ENCODE assay signal across 30 cellular contexts in genomic region chr16:10990378-10990777, GRCh38. TPM values are rescaled to one million over a fixed set of nuclear protein-coding genes. Genes with fewer than 3 reads are reported as not detected.
DNase-seq lines count a peak whose midpoint lies in the region; ATAC-seq and TF ChIP-seq lines count a peak whose summit lies in the region.
"Had no signal": no experiment of that assay in that cellular context is flagged by ENCODE, and none has a peak within 500 bp of the region (broad histone marks: within the 10 kb centered on the region; RNA-seq: fewer than 3 reads in every experiment).

No MANE protein-coding gene starts in this region.

- in situ Hi-C loops in Panc1 (cut with HindIII; ENCODE audit: low pct_unique_long_range_greater_than_20kb, low sequenced_read_pairs), result no loop called here

- H3K36me3 ChIP-seq in Panc1 (ENCODE audit: control insufficient read depth, insufficient read depth, low read length), result no peaks in the 10 kb centered on the region
- H3K36me3 ChIP-seq in neural progenitor cell, result no peaks in the 10 kb centered on the region
- H3K36me3 ChIP-seq: colonic mucosa had no signal

- H2AFZ ChIP-seq in neural progenitor cell (replicated peaks), result no peak overlapping the region
- H2AFZ ChIP-seq: GM23338, parathyroid adenoma had no signal

- H3K27me3 Mint-ChIP-seq in activated CD4-positive, alpha-beta T cell treated with anti-CD3 and anti-CD28 coated beads, Interleukin-2, amount 10 ng/mL, durations not matched to agents 7 days and 5 days, result no peaks in the 10 kb centered on the region
- no peaks in the 10 kb centered on the region for H3K27me3 Mint-ChIP-seq in Calu3 (ENCODE audit: unreplicated experiment)
- peaks cover 4% of the 10 kb centered on the region for H3K27me3 Mint-ChIP-seq in neural progenitor cell (ENCODE audit: insufficient read depth, low read depth)
- H3K27me3 Mint-ChIP-seq: activated B cell treated with CpG ODN at 0.5 μM for 24 hours, naive B cell had no signal

- no peaks in the 10 kb centered on the region for H3K79me2 ChIP-seq in neural progenitor cell (ENCODE audit: low read depth)
- H3K79me2 ChIP-seq: parathyroid adenoma had no signal

- H4K20me1 ChIP-seq in neural progenitor cell (ENCODE audit: low read depth), result peaks cover 3% of the 10 kb centered on the region

- no peak overlapping the region for H3K9ac ChIP-seq in neural progenitor cell
- H3K9ac ChIP-seq: KMS-11, parathyroid adenoma had no signal

- H3K4me2 ChIP-seq in neural progenitor cell, result no peak overlapping the region
- H3K4me2 ChIP-seq: GM23338, KMS-11 had no signal

- POLR2A ChIA-PET in activated CD4-positive, alpha-beta T cell treated with anti-CD3 and anti-CD28 coated beads, Interleukin-2, amount 10 ng/mL, durations not matched to agents 7 days and 5 days (lab: Charles Lee), result no interaction called here
- POLR2A ChIA-PET in Panc1 (lab: Charles Lee), result interaction anchor here (0.6 kb wide), 1 partner anchor 88 kb away, joined by 3 read pairs; no protein-coding TSS in a partner anchor

- H3K27ac ChIP-seq in Panc1 (ENCODE audit: low read length) (0 out of 2 replicates have a peak overlapping the region, but pooled peaks have one; percentile 10), foreskin keratinocyte (peak overlapping the region; percentile 96), neural progenitor cell (no peak overlapping the region)
- H3K27ac ChIP-seq: colonic mucosa, esophagus squamous epithelium, gastroesophageal sphincter, KMS-11, parathyroid adenoma, stomach, tibial artery had no signal

- peaks cover 14% of the 10 kb centered on the region for H3K4me1 ChIP-seq in Panc1 (ENCODE audit: control insufficient read depth, insufficient read depth, low read length)
- peaks cover 17% of the 10 kb centered on the region for H3K4me1 ChIP-seq in foreskin keratinocyte
- no peaks in the 10 kb centered on the region for H3K4me1 ChIP-seq in neural progenitor cell
- H3K4me1 ChIP-seq: colonic mucosa, parathyroid adenoma had no signal

- peaks cover 92% of the 10 kb centered on the region for H3K4me1 Mint-ChIP-seq in activated CD4-positive, alpha-beta T cell treated with anti-CD3 and anti-CD28 coated beads, Interleukin-2, amount 10 ng/mL, durations not matched to agents 7 days and 5 days
- H3K4me1 Mint-ChIP-seq in Calu3 (ENCODE audit: low read depth, unreplicated experiment), result peaks cover 59% of the 10 kb centered on the region
- H3K4me1 Mint-ChIP-seq in neural progenitor cell, result peaks cover 27% of the 10 kb centered on the region

- CTCF ChIA-PET in activated CD4-positive, alpha-beta T cell treated with anti-CD3 and anti-CD28 coated beads, Interleukin-2, amount 10 ng/mL, durations not matched to agents 7 days and 5 days (lab: Charles Lee), result interaction anchor here (0.7 to 1.2 kb wide), 4 partner anchors 15 to 268 kb away, joined by 3 to 4 read pairs (median 4); no protein-coding TSS in a partner anchor
- CTCF ChIA-PET in Calu3 (lab: Charles Lee) (interaction anchor here (0.6 kb wide), 2 partner anchors 28 to 29 kb away, joined by 3 read pairs; no protein-coding TSS in a partner anchor), Panc1 (lab: Charles Lee) (no interaction called here)

- H3K9me3 ChIP-seq in Panc1 (ENCODE audit: control insufficient read depth, insufficient read depth, low read depth, low read length) (no peaks in the 10 kb centered on the region), neural progenitor cell (ENCODE audit: low read depth) (no peaks in the 10 kb centered on the region)
- H3K9me3 ChIP-seq: colonic mucosa, esophagus squamous epithelium, gastroesophageal sphincter, stomach, tibial artery had no signal

- peaks cover 60% of the 10 kb centered on the region for H3K36me3 Mint-ChIP-seq in activated CD4-positive, alpha-beta T cell treated with anti-CD3 and anti-CD28 coated beads, Interleukin-2, amount 10 ng/mL, durations not matched to agents 7 days and 5 days (ENCODE audit: low read depth)
- H3K36me3 Mint-ChIP-seq in Calu3 (ENCODE audit: insufficient read depth, unreplicated experiment) (peaks cover 17% of the 10 kb centered on the region), neural progenitor cell (peaks cover 13% of the 10 kb centered on the region)

- H3K27ac Mint-ChIP-seq in activated CD4-positive, alpha-beta T cell treated with anti-CD3 and anti-CD28 coated beads, Interleukin-2, amount 10 ng/mL, durations not matched to agents 7 days and 5 days, result peak overlapping the region; percentile 74
- H3K27ac Mint-ChIP-seq in Calu3 (ENCODE audit: unreplicated experiment), result no peak overlapping the region
- no peak overlapping the region for H3K27ac Mint-ChIP-seq in neural progenitor cell
- H3K27ac Mint-ChIP-seq: GM23338, immature natural killer cell had no signal

- H3K4me3 ChIP-seq in Panc1 (ENCODE audit: low read depth in 2 of 2, low read length in 2 of 2) (no peak overlapping the region), neural progenitor cell (no peak overlapping the region)
- H3K4me3 ChIP-seq: colonic mucosa, esophagus squamous epithelium, gastroesophageal sphincter, GM23338, stomach, tibial artery had no signal

- no peak overlapping the region for H3K4me3 Mint-ChIP-seq in activated CD4-positive, alpha-beta T cell treated with anti-CD3 and anti-CD28 coated beads, Interleukin-2, amount 10 ng/mL, durations not matched to agents 7 days and 5 days
- no peak overlapping the region for H3K4me3 Mint-ChIP-seq in Calu3 (ENCODE audit: low read depth, unreplicated experiment)
- H3K4me3 Mint-ChIP-seq in neural progenitor cell, result no peak overlapping the region
- H3K4me3 Mint-ChIP-seq: activated B cell treated with CpG ODN at 0.5 μM for 24 hours, GM23338, immature natural killer cell, naive B cell had no signal

- intact Hi-C loops in Calu3 (cut with micrococcal nuclease; ENCODE audit: unreplicated experiment) (loop anchor here (5.0 kb wide), 1 partner anchor 267 kb away; the partner anchor contains the start of gene SOCS1), Panc1 (cut with micrococcal nuclease; ENCODE audit: unreplicated experiment) (no loop called here)

- H3K9me3 Mint-ChIP-seq in activated CD4-positive, alpha-beta T cell treated with anti-CD3 and anti-CD28 coated beads, Interleukin-2, amount 10 ng/mL, durations not matched to agents 7 days and 5 days, result peaks cover 5% of the 10 kb centered on the region
- H3K9me3 Mint-ChIP-seq in Calu3 (ENCODE audit: low read depth, unreplicated experiment) (no peaks in the 10 kb centered on the region), neural progenitor cell (no peaks in the 10 kb centered on the region)
- H3K9me3 Mint-ChIP-seq: activated B cell treated with CpG ODN at 0.5 μM for 24 hours, GM23338, immature natural killer cell, naive B cell had no signal

- DNase-seq in activated CD4-positive, alpha-beta T cell treated with anti-CD3 and anti-CD28 coated beads, Interleukin-2, amount 10 ng/mL, durations not matched to agents 7 days and 5 days, result no peak
- no peak for DNase-seq in activated CD4-positive, alpha-beta T cell treated with anti-CD3 and anti-CD28 coated beads, Interleukin-2, amount 50 U/mL, for 48 hours
- peak; percentile 9 for DNase-seq in Calu3
- no peak for DNase-seq in Panc1 (ENCODE audit: low read depth, low spot score)
- DNase-seq in foreskin keratinocyte, result no peak
- DNase-seq in neural progenitor cell (ENCODE audit: low spot score), result no peak
- DNase-seq: activated B cell treated with CpG ODN at 0.5 μM for 24 hours; activated effector memory CD4-positive, alpha-beta T cell treated with Interleukin-2 at 50 U/mL for 16 hours; amygdala; C1 segment of cervical spinal cord; colonic mucosa; esophagus squamous epithelium; hippocampal formation; immature natural killer cell; naive B cell; NCI-H1694; NCI-H524 treated with DMSO at 0.1 percent for 48 hours; right cardiac atrium; RPMI8226; stimulated activated CD4-positive, alpha-beta T cell treated with anti-CD3 and anti-CD28 coated beads, Interleukin-4, amount 100 ng/mL, for 4 hours; stomach; T1000; tibial artery had no signal

- H3F3A ChIP-seq in neural progenitor cell (ENCODE audit: low read depth), result no peaks in the 10 kb centered on the region

- no peaks in the 10 kb centered on the region for H3K27me3 ChIP-seq in Panc1 (ENCODE audit: control insufficient read depth, insufficient read depth, low read length)
- no peaks in the 10 kb centered on the region for H3K27me3 ChIP-seq in foreskin keratinocyte
- no peaks in the 10 kb centered on the region for H3K27me3 ChIP-seq in neural progenitor cell
- H3K27me3 ChIP-seq: colonic mucosa, esophagus squamous epithelium, gastroesophageal sphincter, stomach, tibial artery had no signal

- TF ChIP-seq CTCF in Calu3 (IDR thresholded peaks at IDR 0.05; ENCODE audit: unreplicated experiment) (no peak), Panc1 (IDR thresholded peaks at IDR 0.05) (no peak), foreskin keratinocyte (conservative IDR thresholded peaks at IDR 0.05) (no peak), neural progenitor cell (IDR thresholded peaks at IDR 0.05) (no peak)

- ATAC-seq in Panc1 (no peak), foreskin keratinocyte (no peak), HG03354 (IDR thresholded peaks at IDR 0.05; ENCODE audit: poor library complexity, severe bottlenecking, unreplicated experiment) (no peak), GM21526 (IDR thresholded peaks at IDR 0.05; ENCODE audit: low FRiP score, unreplicated experiment) (no peak)
- ATAC-seq: gastroesophageal sphincter, GM23338, right cardiac atrium, SK-N-SH treated with all-trans-retinoic acid at 6 μM for 48 hours had no signal

- BruUV-seq in Calu3 (replicated peaks; lab: Mats Ljungman, UMichigan) (no TSS peak), Panc1 (replicated peaks; lab: Mats Ljungman, UMichigan) (no TSS peak)

RNA-seq across cellular contexts. Expression of gene CLEC16A, which starts 46.0 kb away (rescaled TPM):
- total RNA-seq in activated CD4-positive, alpha-beta T cell treated with anti-CD3 and anti-CD28 coated beads, Interleukin-2, amount 10 ng/mL, durations not matched to agents 7 days and 5 days, result 10 to 100 TPM; 30.9 to 35.1 TPM
- total RNA-seq in Calu3 (2022) (33.0 and 37.5 TPM in 2 replicates), Panc1 (2021; ENCODE audit: unreplicated experiment) (21.0 TPM), foreskin keratinocyte (21.0 and 22.0 TPM in 2 replicates), neural progenitor cell (ENCODE audit: low replicate concordance) (7.8 and 11.9 TPM in 2 replicates)
- polyA plus RNA-seq in Panc1 (2012; ENCODE audit: insufficient read length), result 27.5 TPM
- polyA plus RNA-seq in foreskin keratinocyte, result 11.4 and 12.0 TPM in 2 replicates

RNA-seq across cellular contexts. Expression of gene DEXI, which starts 48.1 kb away (rescaled TPM):
- total RNA-seq in activated CD4-positive, alpha-beta T cell treated with anti-CD3 and anti-CD28 coated beads, Interleukin-2, amount 10 ng/mL, durations not matched to agents 7 days and 5 days, result 10 to 100 TPM; 29.2 to 36.9 TPM
- 32.3 and 40.3 TPM in 2 replicates for total RNA-seq in Calu3 (2022)
- total RNA-seq in Panc1 (2021; ENCODE audit: unreplicated experiment), result 32.2 TPM
- polyA plus RNA-seq in Panc1 (2012; ENCODE audit: insufficient read length), result 46.0 TPM
- total RNA-seq in foreskin keratinocyte, result 42.8 and 45.1 TPM in 2 replicates
- 40.4 and 43.1 TPM in 2 replicates for polyA plus RNA-seq in foreskin keratinocyte
- total RNA-seq in neural progenitor cell (ENCODE audit: low replicate concordance), result 16.4 and 45.9 TPM in 2 replicates
